Comparison of ENCODE assay signal across 30 cellular contexts in the genomic region with DNA sequence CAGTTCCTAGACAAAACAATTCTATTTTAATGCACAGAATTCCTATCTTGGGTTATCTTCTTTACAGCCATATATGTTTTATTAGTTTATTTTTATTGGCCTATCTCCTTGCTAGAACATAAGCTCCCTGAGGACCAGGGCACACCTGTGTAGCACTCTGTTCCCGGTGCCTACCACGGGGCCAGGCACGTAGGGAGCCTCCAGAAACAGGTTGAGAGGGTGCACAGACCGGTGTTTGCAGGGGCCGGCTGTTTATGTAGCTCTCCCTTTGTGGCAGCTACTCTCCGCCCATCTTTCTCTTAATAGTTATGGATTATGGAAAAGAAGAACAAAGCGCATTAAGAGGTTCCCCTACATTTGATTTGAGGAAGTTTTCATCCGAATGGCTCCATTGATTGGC.
"Had no signal": no experiment of that assay in that cellular context is flagged by ENCODE, and none has a peak within 500 bp of the region (broad histone marks: within the 10 kb centered on the region; RNA-seq: fewer than 3 reads in every experiment).

No MANE protein-coding gene starts in this region.

- H3K36me3 Mint-ChIP-seq: activated naive CD4-positive, alpha-beta T cell treated with anti-CD3 and anti-CD28 coated beads, Interleukin-2, amount 50 U/mL, for 24 hours; activated naive CD8-positive, alpha-beta T cell treated with anti-CD3 and anti-CD28 coated beads for 36 hours had no signal

- H3K4me3 ChIP-seq: adrenal gland, body of pancreas, esophagus squamous epithelium, gastroesophageal sphincter had no signal

- H3K4me1 Mint-ChIP-seq: activated CD4-positive, alpha-beta T cell treated with anti-CD3 and anti-CD28 coated beads for 36 hours; activated CD4-positive, alpha-beta T cell treated with anti-CD3 and anti-CD28 coated beads, Interleukin-2, amount 10 ng/mL, durations not matched to agents 24 days and 14 days; activated naive CD4-positive, alpha-beta T cell treated with anti-CD3 and anti-CD28 coated beads, Interleukin-2, amount 50 U/mL, for 24 hours; activated naive CD8-positive, alpha-beta T cell treated with anti-CD3 and anti-CD28 coated beads for 36 hours; activated naive CD8-positive, alpha-beta T cell treated with anti-CD3 and anti-CD28 coated beads, Interleukin-2, amount 50 U/mL, for 24 hours; T-helper 17 cell had no signal

- H3K27me3 ChIP-seq: adrenal gland, body of pancreas had no signal

- H3K9me3 Mint-ChIP-seq: activated CD4-positive, alpha-beta T cell treated with anti-CD3 and anti-CD28 coated beads, Interleukin-2, amount 10 ng/mL, durations not matched to agents 24 days and 14 days; activated naive CD4-positive, alpha-beta T cell treated with anti-CD3 and anti-CD28 coated beads for 36 hours; activated naive CD4-positive, alpha-beta T cell treated with anti-CD3 and anti-CD28 coated beads, Interleukin-2, amount 50 U/mL, for 24 hours; activated naive CD8-positive, alpha-beta T cell treated with anti-CD3 and anti-CD28 coated beads for 36 hours; activated naive CD8-positive, alpha-beta T cell treated with anti-CD3 and anti-CD28 coated beads, Interleukin-2, amount 50 U/mL, for 24 hours; activated T-helper 1 cell treated with anti-CD3 and anti-CD28 coated beads, Interleukin-12 subunit alpha, Interleukin-12 subunit beta, Interleukin-2, Interleukin-4 antibody, amounts not matched to agents 30 ng/mL and 10 ng/mL and 1 ng/mL, durations not matched to agents 14 hours and 24 hours and 36 hours; activated T-helper 2 cell treated with anti-CD3 and anti-CD28 coated beads, Interferon-gamma antibody, Interleukin-2, Interleukin-4, amounts not matched to agents 10 μg/mL and 5 μg/mL and 100 μg/mL, durations not matched to agents 14 hours and 24 hours and 36 hours; T-helper 2 cell treated with Interferon-gamma antibody and Interleukin-4, amounts not matched to agents 5 μg/mL and 100 μg/mL, for 36 hours had no signal

- H3K4me3 Mint-ChIP-seq: activated CD4-positive, alpha-beta T cell treated with anti-CD3 and anti-CD28 coated beads for 36 hours; activated CD4-positive, alpha-beta T cell treated with anti-CD3 and anti-CD28 coated beads, Interleukin-2, amount 10 ng/mL, durations not matched to agents 24 days and 14 days; activated CD8-positive, alpha-beta T cell treated with anti-CD3 and anti-CD28 coated beads, Interleukin-2, amount 10 ng/mL, durations not matched to agents 7 days and 5 days; activated naive CD4-positive, alpha-beta T cell treated with anti-CD3 and anti-CD28 coated beads for 36 hours; activated naive CD4-positive, alpha-beta T cell treated with anti-CD3 and anti-CD28 coated beads, Interleukin-2, amount 50 U/mL, for 24 hours; activated naive CD8-positive, alpha-beta T cell treated with anti-CD3 and anti-CD28 coated beads for 36 hours; activated naive CD8-positive, alpha-beta T cell treated with anti-CD3 and anti-CD28 coated beads, Interleukin-2, amount 50 U/mL, for 24 hours; activated T-helper 1 cell treated with anti-CD3 and anti-CD28 coated beads, Interleukin-12 subunit alpha, Interleukin-12 subunit beta, Interleukin-2, Interleukin-4 antibody, amounts not matched to agents 30 ng/mL and 10 ng/mL and 1 ng/mL, durations not matched to agents 14 hours and 24 hours and 36 hours; T-helper 17 cell; T-helper 2 cell treated with Interferon-gamma antibody and Interleukin-4, amounts not matched to agents 5 μg/mL and 100 μg/mL, for 36 hours had no signal

- H3K4me1 ChIP-seq: adrenal gland, body of pancreas, esophagus squamous epithelium, gastroesophageal sphincter had no signal

- DNase-seq: activated CD4-positive, alpha-beta T cell treated with anti-CD3 and anti-CD28 coated beads for 36 hours; activated CD4-positive, alpha-beta T cell treated with anti-CD3 and anti-CD28 coated beads, Interleukin-2, amount 10 ng/mL, durations not matched to agents 24 days and 14 days; activated CD4-positive, CD25-positive, alpha-beta regulatory T cell; activated CD4-positive, CD25-positive, alpha-beta regulatory T cell treated with anti-CD3 and anti-CD28 coated beads, Interleukin-2, amount 50 U/mL, for 72 hours; activated CD8-positive, alpha-beta T cell treated with anti-CD3 and anti-CD28 coated beads, Interleukin-2, amount 10 ng/mL, durations not matched to agents 7 days and 5 days; activated effector memory CD4-positive, alpha-beta T cell treated with anti-CD3 and anti-CD28 coated beads, Interleukin-2, amount 50 U/mL, for 16 hours; activated naive CD4-positive, alpha-beta T cell treated with anti-CD3 and anti-CD28 coated beads for 36 hours; activated naive CD8-positive, alpha-beta T cell treated with anti-CD3 and anti-CD28 coated beads for 36 hours; activated naive CD8-positive, alpha-beta T cell treated with anti-CD3 and anti-CD28 coated beads, Interleukin-2, amount 50 U/mL, for 24 hours; activated T-cell treated with anti-CD3 and anti-CD28 coated beads, Interleukin-2, amount 50 U/mL, for 1 hour; activated T-cell treated with anti-CD3 and anti-CD28 coated beads, Interleukin-2, amount 50 U/mL, for 48 hours; amygdala; aorta; body of pancreas; caudate nucleus; cortex of kidney; dermis blood vessel endothelial cell; effector CD8-positive, alpha-beta T cell; esophagus squamous epithelium; foreskin melanocyte; T-helper 1 cell; T-helper 17 cell; T1000 had no signal

- H3K9me3 ChIP-seq: adrenal gland, body of pancreas, esophagus squamous epithelium, gastroesophageal sphincter had no signal

- ATAC-seq: activated CD4-positive, alpha-beta T cell treated with anti-CD3 and anti-CD28 coated beads for 36 hours; activated CD8-positive, alpha-beta T cell treated with anti-CD3 and anti-CD28 coated beads, Interleukin-2, amount 10 ng/mL, durations not matched to agents 7 days and 5 days; activated naive CD8-positive, alpha-beta T cell treated with anti-CD3 and anti-CD28 coated beads, Interleukin-2, amount 50 U/mL, for 24 hours; body of pancreas; gastroesophageal sphincter; T-helper 17 cell had no signal

- H3K36me3 ChIP-seq: adrenal gland, esophagus squamous epithelium, gastroesophageal sphincter had no signal

- H3K27ac Mint-ChIP-seq: activated CD4-positive, alpha-beta T cell treated with anti-CD3 and anti-CD28 coated beads for 36 hours; activated CD4-positive, alpha-beta T cell treated with anti-CD3 and anti-CD28 coated beads, Interleukin-2, amount 10 ng/mL, durations not matched to agents 24 days and 14 days; activated CD8-positive, alpha-beta T cell treated with anti-CD3 and anti-CD28 coated beads, Interleukin-2, amount 10 ng/mL, durations not matched to agents 7 days and 5 days; activated naive CD4-positive, alpha-beta T cell treated with anti-CD3 and anti-CD28 coated beads for 36 hours; activated naive CD4-positive, alpha-beta T cell treated with anti-CD3 and anti-CD28 coated beads, Interleukin-2, amount 50 U/mL, for 24 hours; activated naive CD8-positive, alpha-beta T cell treated with anti-CD3 and anti-CD28 coated beads for 36 hours; activated naive CD8-positive, alpha-beta T cell treated with anti-CD3 and anti-CD28 coated beads, Interleukin-2, amount 50 U/mL, for 24 hours; activated T-helper 1 cell treated with anti-CD3 and anti-CD28 coated beads, Interleukin-12 subunit alpha, Interleukin-12 subunit beta, Interleukin-2, Interleukin-4 antibody, amounts not matched to agents 30 ng/mL and 10 ng/mL and 1 ng/mL, durations not matched to agents 14 hours and 24 hours and 36 hours; activated T-helper 2 cell treated with anti-CD3 and anti-CD28 coated beads, Interferon-gamma antibody, Interleukin-2, Interleukin-4, amounts not matched to agents 10 μg/mL and 5 μg/mL and 100 μg/mL, durations not matched to agents 14 hours and 24 hours and 36 hours; T-helper 17 cell; T-helper 2 cell treated with Interferon-gamma antibody and Interleukin-4, amounts not matched to agents 5 μg/mL and 100 μg/mL, for 36 hours had no signal

- H3K27ac ChIP-seq: adrenal gland, body of pancreas, epithelial cell of prostate, esophagus squamous epithelium, gastroesophageal sphincter had no signal
